In the genomic region with DNA sequence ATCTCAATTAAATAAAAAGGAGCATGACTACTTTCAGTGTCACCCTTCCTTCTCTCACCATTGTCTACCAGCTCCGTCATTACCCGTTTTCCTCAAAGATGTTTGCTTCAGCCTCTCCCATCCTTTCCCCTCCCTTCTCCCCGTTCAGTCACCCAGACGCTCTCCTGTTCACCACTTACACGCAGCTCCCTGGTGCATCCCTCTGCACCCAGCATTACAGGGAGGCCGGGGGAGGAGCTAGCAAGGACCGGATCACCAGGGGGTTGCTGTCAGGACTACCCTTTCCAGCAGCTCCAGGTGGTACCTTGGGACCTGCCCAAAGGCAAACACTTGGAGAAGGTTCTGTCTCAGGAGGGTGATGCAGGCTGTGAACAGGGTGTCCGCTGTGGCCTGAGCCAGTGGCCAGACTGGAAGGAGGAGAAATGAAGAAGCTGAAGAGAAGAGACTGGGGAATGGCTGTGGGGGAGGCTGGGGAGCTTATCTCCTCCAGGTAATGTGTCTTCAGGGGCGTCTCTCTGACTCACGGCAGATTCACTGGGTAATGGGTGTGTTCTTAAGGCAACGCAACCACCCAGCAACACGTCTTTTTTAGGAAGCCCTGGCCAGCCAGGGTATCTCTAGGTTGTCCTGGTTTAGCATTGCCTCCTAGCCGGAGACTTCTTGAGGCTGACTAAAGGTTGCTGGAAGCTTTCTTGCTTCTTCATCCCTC, we compare ENCODE assay signal across 25 cellular contexts.
"Had no signal": no experiment of that assay in that cellular context is flagged by ENCODE, and none has a peak within 500 bp of the region (broad histone marks: within the 10 kb centered on the region; RNA-seq: fewer than 3 reads in every experiment).

No MANE protein-coding gene starts in this region.

- FAIRE-seq: endometrium, keratinocyte had no signal

- H3K27me3 ChIP-seq: sigmoid colon, stomach, thyroid gland, vagina had no signal

- ATAC-seq: effector memory CD8-positive, alpha-beta T cell; left ventricle myocardium superior; lower lobe of right lung; mucosa of descending colon; natural killer cell treated with Interleukin-12 subunit alpha and Interleukin-12 subunit beta and Interleukin-15 and Interleukin-18, amount 100 ng/mL, for 72 hours; stimulated activated effector memory CD8-positive, alpha-beta T cell treated with anti-CD3 and anti-CD28 coated beads, Interleukin-12 subunit alpha, Interleukin-12 subunit beta, amount 100 ng/mL, for 72 hours had no signal

- DNase-seq: dermis blood vessel endothelial cell; effector memory CD8-positive, alpha-beta T cell; foreskin melanocyte; glutamatergic neuron; hypothalamus; left ventricle myocardium superior; lower lobe of right lung; mucosa of descending colon; naive B cell; right cardiac atrium; sigmoid colon; stimulated activated CD4-positive, alpha-beta T cell treated with anti-CD3 and anti-CD28 coated beads, Interleukin-2, amount 100 ng/mL, for 24 hours; stimulated activated CD4-positive, alpha-beta T cell treated with anti-CD3 and anti-CD28 coated beads, Interleukin-4, amount 100 ng/mL, for 24 hours; stimulated activated naive CD4-positive, alpha-beta T cell treated with Interleukin-2 at 50 U/mL for 16 hours; stomach; thyroid gland; trophoblast cell had no signal

- H3K4me3 Mint-ChIP-seq: effector memory CD8-positive, alpha-beta T cell; natural killer cell treated with Interleukin-12 subunit alpha and Interleukin-12 subunit beta and Interleukin-15 and Interleukin-18, amount 100 ng/mL, for 72 hours; neural crest cell; stimulated activated effector memory CD8-positive, alpha-beta T cell treated with anti-CD3 and anti-CD28 coated beads, Interleukin-12 subunit alpha, Interleukin-12 subunit beta, amount 100 ng/mL, for 72 hours had no signal

- H3K9me3 Mint-ChIP-seq: effector memory CD8-positive, alpha-beta T cell; naive B cell; natural killer cell treated with Interleukin-12 subunit alpha and Interleukin-12 subunit beta and Interleukin-15 and Interleukin-18, amount 100 ng/mL, for 72 hours; stimulated activated effector memory CD8-positive, alpha-beta T cell treated with anti-CD3 and anti-CD28 coated beads, Interleukin-12 subunit alpha, Interleukin-12 subunit beta, amount 100 ng/mL, for 72 hours had no signal

- H3K4me3 ChIP-seq: coronary artery, lower lobe of right lung, mucosa of descending colon, prostate gland, sigmoid colon, stomach, thyroid gland, vagina had no signal

- H3K9me3 ChIP-seq: lower lobe of right lung, mucosa of descending colon, prostate gland, sigmoid colon, stomach, thyroid gland, vagina had no signal

- H3K36me3 ChIP-seq: lower lobe of right lung, prostate gland, thyroid gland, vagina had no signal

- H3K27ac Mint-ChIP-seq: effector memory CD8-positive, alpha-beta T cell; natural killer cell treated with Interleukin-12 subunit alpha and Interleukin-12 subunit beta and Interleukin-15 and Interleukin-18, amount 100 ng/mL, for 72 hours; stimulated activated effector memory CD8-positive, alpha-beta T cell treated with anti-CD3 and anti-CD28 coated beads, Interleukin-12 subunit alpha, Interleukin-12 subunit beta, amount 100 ng/mL, for 72 hours had no signal

- H3K4me1 ChIP-seq: lower lobe of right lung, prostate gland, sigmoid colon, stomach, thyroid gland, vagina had no signal

- H3K27ac ChIP-seq: coronary artery, lower lobe of right lung, prostate gland, sigmoid colon, stomach, thyroid gland, vagina had no signal

- H3K36me3 Mint-ChIP-seq: naive B cell; natural killer cell treated with Interleukin-12 subunit alpha and Interleukin-12 subunit beta and Interleukin-15 and Interleukin-18, amount 100 ng/mL, for 72 hours; stimulated activated effector memory CD8-positive, alpha-beta T cell treated with anti-CD3 and anti-CD28 coated beads, Interleukin-12 subunit alpha, Interleukin-12 subunit beta, amount 100 ng/mL, for 72 hours had no signal

- H3K4me1 Mint-ChIP-seq: naive B cell; neural crest cell; stimulated activated effector memory CD8-positive, alpha-beta T cell treated with anti-CD3 and anti-CD28 coated beads, Interleukin-12 subunit alpha, Interleukin-12 subunit beta, amount 100 ng/mL, for 72 hours had no signal
